In genomic region chr12:127558363-127558762, GRCh38 we compare ENCODE assay signal across 20 cellular contexts.
DNase-seq lines count a peak whose midpoint lies in the region; ATAC-seq lines count a peak whose summit lies in the region.
"Had no signal": no experiment of that assay in that cellular context is flagged by ENCODE, and none has a peak within 500 bp of the region (broad histone marks: within the 10 kb centered on the region; RNA-seq: fewer than 3 reads in every experiment).

No MANE protein-coding gene starts in this region.

- H4K20me1 ChIP-seq in BLaER1 treated with 17β-estradiol and CSF1 and Interleukin-3, amounts not matched to agents 10 nM and 100 nM = no peaks in the 10 kb centered on the region

- no peak overlapping the region for H3K4me3 ChIP-seq in BLaER1 treated with 17β-estradiol and CSF1 and Interleukin-3, amounts not matched to agents 10 nM and 100 nM
- H3K4me3 ChIP-seq: heart right ventricle had no signal

- H3K27me3 ChIP-seq in BLaER1 treated with 17β-estradiol and CSF1 and Interleukin-3, amounts not matched to agents 10 nM and 100 nM = no peaks in the 10 kb centered on the region
- H3K27me3 ChIP-seq: heart right ventricle had no signal

- peak overlapping the region; percentile 93 for H3K27ac Mint-ChIP-seq in activated T-helper 17 cell treated with anti-CD3 and anti-CD28 coated beads, Interleukin-2, amount 50 U/mL, for 72 hours
- no peak overlapping the region for H3K27ac Mint-ChIP-seq in activated T-cell treated with anti-CD3 and anti-CD28 coated beads, Interleukin-2, amount 50 U/mL, for 72 hours
- H3K27ac Mint-ChIP-seq: CD8-positive, alpha-beta T cell; type B pancreatic cell had no signal

- H3K9me3 ChIP-seq in BLaER1 treated with 17β-estradiol and CSF1 and Interleukin-3, amounts not matched to agents 10 nM and 100 nM (replicated peaks in 1 of 11) = peaks cover 0 to 17% (median 9%) of the 10 kb centered on the region in 11 experiments; a peak in 14 of 22 replicates
- H3K9me3 ChIP-seq: heart right ventricle had no signal

- H3K9ac ChIP-seq in BLaER1 treated with 17β-estradiol and CSF1 and Interleukin-3, amounts not matched to agents 10 nM and 100 nM = no peak overlapping the region

- H3K4me1 Mint-ChIP-seq in activated T-helper 17 cell treated with anti-CD3 and anti-CD28 coated beads, Interleukin-2, amount 50 U/mL, for 72 hours = peaks cover 7% of the 10 kb centered on the region
- H3K4me1 Mint-ChIP-seq in activated T-cell treated with anti-CD3 and anti-CD28 coated beads, Interleukin-2, amount 50 U/mL, for 72 hours (ENCODE audit: low read depth) = peaks cover 27% of the 10 kb centered on the region

- H3K36me3 ChIP-seq in BLaER1 treated with 17β-estradiol and CSF1 and Interleukin-3, amounts not matched to agents 10 nM and 100 nM = no peaks in the 10 kb centered on the region
- H3K36me3 ChIP-seq: heart right ventricle had no signal

- H3K4me2 ChIP-seq in BLaER1 treated with 17β-estradiol and CSF1 and Interleukin-3, amounts not matched to agents 10 nM and 100 nM = peak overlapping the region; percentile 33 to 85 (median 77)

- peaks cover 34 to 57% (median 43%) of the 10 kb centered on the region in 10 experiments for H3K4me1 ChIP-seq in BLaER1 treated with 17β-estradiol and CSF1 and Interleukin-3, amounts not matched to agents 10 nM and 100 nM

- peak overlapping the region; percentile 65 for H3K4me3 Mint-ChIP-seq in activated T-helper 17 cell treated with anti-CD3 and anti-CD28 coated beads, Interleukin-2, amount 50 U/mL, for 72 hours
- peak overlapping the region in 1 of 2 donors; percentile 37 for H3K4me3 Mint-ChIP-seq in activated T-cell treated with anti-CD3 and anti-CD28 coated beads, Interleukin-2, amount 50 U/mL, for 72 hours
- H3K4me3 Mint-ChIP-seq: CD8-positive, alpha-beta T cell; type B pancreatic cell had no signal

- H3K36me3 Mint-ChIP-seq in activated T-helper 17 cell treated with anti-CD3 and anti-CD28 coated beads, Interleukin-2, amount 50 U/mL, for 72 hours (ENCODE audit: low read depth) = no peaks in the 10 kb centered on the region
- peaks cover 6 to 7% of the 10 kb centered on the region in 2 donors for H3K36me3 Mint-ChIP-seq in activated T-cell treated with anti-CD3 and anti-CD28 coated beads, Interleukin-2, amount 50 U/mL, for 72 hours (ENCODE audit: insufficient read depth in 2 of 2)
- H3K36me3 Mint-ChIP-seq: CD8-positive, alpha-beta T cell; type B pancreatic cell had no signal

- H3K27me3 Mint-ChIP-seq in activated T-helper 17 cell treated with anti-CD3 and anti-CD28 coated beads, Interleukin-2, amount 50 U/mL, for 72 hours = no peaks in the 10 kb centered on the region
- H3K27me3 Mint-ChIP-seq in activated T-cell treated with anti-CD3 and anti-CD28 coated beads, Interleukin-2, amount 50 U/mL, for 72 hours (ENCODE audit: low read depth) = peaks cover 6% of the 10 kb centered on the region
- H3K27me3 Mint-ChIP-seq: type B pancreatic cell had no signal

- H3K27ac ChIP-seq in BLaER1 treated with 17β-estradiol and CSF1 and Interleukin-3, amounts not matched to agents 10 nM and 100 nM = peak overlapping the region in 8 of 11 experiments; percentile 20 to 76 (median 68); a peak in 12 of 22 replicates

- no peaks in the 10 kb centered on the region for H3K9me3 Mint-ChIP-seq in activated T-helper 17 cell treated with anti-CD3 and anti-CD28 coated beads, Interleukin-2, amount 50 U/mL, for 72 hours
- H3K9me3 Mint-ChIP-seq in activated T-cell treated with anti-CD3 and anti-CD28 coated beads, Interleukin-2, amount 50 U/mL, for 72 hours = peaks cover 8 to 12% of the 10 kb centered on the region in 2 donors
- H3K9me3 Mint-ChIP-seq: type B pancreatic cell had no signal

- ATAC-seq in activated T-helper 17 cell treated with anti-CD3 and anti-CD28 coated beads, Interleukin-2, amount 50 U/mL, for 72 hours (replicated peaks) = no peak
- ATAC-seq in HG02642 (IDR thresholded peaks at IDR 0.05; ENCODE audit: poor library complexity, unreplicated experiment) (no peak), GM19035 (IDR thresholded peaks at IDR 0.05; ENCODE audit: unreplicated experiment) (no peak)
- ATAC-seq in activated T-cell treated with anti-CD3 and anti-CD28 coated beads, Interleukin-2, amount 50 U/mL, for 72 hours (replicated peaks in 1 of 2) = no peak
- ATAC-seq: activated CD4-positive, CD25-positive, alpha-beta regulatory T cell treated with anti-CD3 and anti-CD28 coated beads, Interleukin-2, amount 50 U/mL, for 24 hours; CD8-positive, alpha-beta T cell; heart right ventricle; naive thymus-derived CD4-positive, alpha-beta T cell; right cardiac atrium had no signal

- DNase-seq in DMS53 treated with DMSO at 0.1 percent for 48 hours (lab: John Stamatoyannopoulos, UW; ENCODE audit: unreplicated experiment) (peak; percentile 12), RPMI7951 (ENCODE audit: low read depth) (peak; percentile 44)
- no peak for DNase-seq in NK-92 treated with Interleukin-12 subunit alpha and Interleukin-12 subunit beta, amount 100 ng/mL, for 24 hours (lab: John Stamatoyannopoulos, UW)
- no peak for DNase-seq in activated T-cell treated with anti-CD3 and anti-CD28 coated beads, Interleukin-2, amount 50 U/mL, for 72 hours
- DNase-seq: anterior cingulate cortex; caudate nucleus; CD8-positive, alpha-beta T cell; DMS79; heart right ventricle; mesendoderm; naive thymus-derived CD4-positive, alpha-beta T cell; NCI-H2107; right cardiac atrium; stimulated activated CD8-positive, alpha-beta memory T cell treated with anti-CD3 and anti-CD28 coated beads, Interleukin-4, amount 100 ng/mL, for 48 hours had no signal

Comparison
In these comparisons a context has a peak if more than half of its experiments do, and no peak if none do; other contexts are left out.
1. DNase-seq: peak in DMS53 treated with DMSO at 0.1 percent for 48 hours (single experiment) and RPMI7951 (single experiment); none in NK-92 treated with Interleukin-12 subunit alpha and Interleukin-12 subunit beta, amount 100 ng/mL, for 24 hours (single experiment) and activated T-cell treated with anti-CD3 and anti-CD28 coated beads, Interleukin-2, amount 50 U/mL, for 72 hours (0 of 2).